In genomic region chr19:46131485-46132143, GRCh38 we compare ENCODE assay signal across 22 cellular contexts. TPM values are rescaled to one million over a fixed set of nuclear protein-coding genes. Genes with fewer than 3 reads are reported as not detected.
DNase-seq lines count a peak whose midpoint lies in the region; ATAC-seq and TF ChIP-seq lines count a peak whose summit lies in the region.
"Had no signal": no experiment of that assay in that cellular context is flagged by ENCODE, and none has a peak within 500 bp of the region (broad histone marks: within the 10 kb centered on the region; RNA-seq: fewer than 3 reads in every experiment).

No MANE protein-coding gene starts in this region.

- H3K4me1 ChIP-seq in iPS-15b (ENCODE audit: control insufficient read depth, insufficient read depth, low read length), result peaks cover 12% of the 10 kb centered on the region

- DNase-seq in H7 (no peak), progenitor cell of endocrine pancreas (ENCODE audit: low spot score, unreplicated experiment) (no peak), kidney tubule cell (ENCODE audit: low spot score) (no peak), immature natural killer cell (no peak)
- DNase-seq in stimulated activated effector memory CD8-positive, alpha-beta T cell treated with anti-CD3 and anti-CD28 coated beads, Interleukin-12 subunit alpha, Interleukin-12 subunit beta, amount 100 ng/mL, for 72 hours (ENCODE audit: low spot score in 2 of 2), result no peak
- DNase-seq: activated CD4-positive, alpha-beta memory T cell treated with anti-CD3 and anti-CD28 coated beads for 36 hours; activated naive CD8-positive, alpha-beta T cell treated with anti-CD3 and anti-CD28 coated beads for 36 hours; activated T-cell treated with anti-CD3 and anti-CD28 coated beads, Interleukin-2, amount 50 U/mL, for 72 hours; effector CD4-positive, alpha-beta T cell; left ventricle myocardium inferior; natural killer cell; NCI-H187; stimulated activated naive CD8-positive, alpha-beta T cell treated with anti-CD3 and anti-CD28 coated beads, Interleukin-15, amount 100 ng/mL, for 72 hours had no signal

- TF ChIP-seq CTCF in brain (conservative IDR thresholded peaks at IDR 0.05), result no peak
- no peak for TF ChIP-seq CTCF in progenitor cell of endocrine pancreas (IDR thresholded peaks at IDR 0.05; ENCODE audit: unreplicated experiment)

- H3K4me3 ChIP-seq in H7 (ENCODE audit: insufficient read depth, low read depth, low read length), result peak overlapping the region; percentile 41; the same call in 1 of the 2 replicates
- peak overlapping the region; percentile 51 for H3K4me3 ChIP-seq in iPS-15b (ENCODE audit: low read depth, low read length)
- H3K4me3 ChIP-seq: left ventricle myocardium inferior had no signal

- H3K4me3 Mint-ChIP-seq in brain, result peak overlapping the region in 4 of 5 experiments; percentile 65 to 81 (median 76)
- H3K4me3 Mint-ChIP-seq in progenitor cell of endocrine pancreas (ENCODE audit: low read depth), result peak overlapping the region; percentile 72
- H3K4me3 Mint-ChIP-seq in immature natural killer cell, result no peak overlapping the region
- no peak overlapping the region for H3K4me3 Mint-ChIP-seq in stimulated activated effector memory CD8-positive, alpha-beta T cell treated with anti-CD3 and anti-CD28 coated beads, Interleukin-12 subunit alpha, Interleukin-12 subunit beta, amount 100 ng/mL, for 72 hours
- H3K4me3 Mint-ChIP-seq: activated CD4-positive, alpha-beta memory T cell treated with anti-CD3 and anti-CD28 coated beads for 36 hours; activated naive CD8-positive, alpha-beta T cell treated with anti-CD3 and anti-CD28 coated beads for 36 hours; activated T-cell treated with anti-CD3 and anti-CD28 coated beads, Interleukin-2, amount 50 U/mL, for 72 hours; natural killer cell; stimulated activated naive CD8-positive, alpha-beta T cell treated with anti-CD3 and anti-CD28 coated beads, Interleukin-15, amount 100 ng/mL, for 72 hours had no signal

- H3K9ac ChIP-seq in iPS-15b (ENCODE audit: low read depth, low read length), result peak overlapping the region; percentile 88

- no peaks in the 10 kb centered on the region for H3K9me3 ChIP-seq in iPS-15b (ENCODE audit: control insufficient read depth, insufficient read depth, low read length)
- H3K9me3 ChIP-seq: left ventricle myocardium inferior had no signal

- H3K36me3 Mint-ChIP-seq in brain (no peaks in the 10 kb centered on the region), progenitor cell of endocrine pancreas (ENCODE audit: insufficient read depth) (peaks cover 7% of the 10 kb centered on the region), immature natural killer cell (no peaks in the 10 kb centered on the region)
- H3K36me3 Mint-ChIP-seq in stimulated activated effector memory CD8-positive, alpha-beta T cell treated with anti-CD3 and anti-CD28 coated beads, Interleukin-12 subunit alpha, Interleukin-12 subunit beta, amount 100 ng/mL, for 72 hours, result no peaks in the 10 kb centered on the region
- H3K36me3 Mint-ChIP-seq: activated CD4-positive, alpha-beta memory T cell treated with anti-CD3 and anti-CD28 coated beads for 36 hours; activated naive CD8-positive, alpha-beta T cell treated with anti-CD3 and anti-CD28 coated beads for 36 hours; natural killer cell had no signal

- no peak for ATAC-seq in HG03025 (IDR thresholded peaks at IDR 0.05; ENCODE audit: low FRiP score, unreplicated experiment)
- no peak for ATAC-seq in stimulated activated effector memory CD8-positive, alpha-beta T cell treated with anti-CD3 and anti-CD28 coated beads, Interleukin-12 subunit alpha, Interleukin-12 subunit beta, amount 100 ng/mL, for 72 hours
- ATAC-seq: activated T-cell treated with anti-CD3 and anti-CD28 coated beads, Interleukin-2, amount 50 U/mL, for 72 hours; foreskin keratinocyte; natural killer cell; stimulated activated naive CD8-positive, alpha-beta T cell treated with anti-CD3 and anti-CD28 coated beads, Interleukin-15, amount 100 ng/mL, for 72 hours had no signal

- peaks cover 9% of the 10 kb centered on the region for H3K27me3 Mint-ChIP-seq in brain
- peaks cover 3% of the 10 kb centered on the region for H3K27me3 Mint-ChIP-seq in progenitor cell of endocrine pancreas
- H3K27me3 Mint-ChIP-seq in immature natural killer cell (ENCODE audit: low read depth in 3 of 3), result peaks cover 8 to 12% (median 10%) of the 10 kb centered on the region in 3 donors

- no peaks in the 10 kb centered on the region for H3K27me3 ChIP-seq in H7 (ENCODE audit: control insufficient read depth, insufficient read depth, low read length)
- no peaks in the 10 kb centered on the region for H3K27me3 ChIP-seq in iPS-15b (ENCODE audit: control insufficient read depth, insufficient read depth, low read length)
- H3K27me3 ChIP-seq: foreskin keratinocyte had no signal

- no peaks in the 10 kb centered on the region for H3K36me3 ChIP-seq in H7 (replicated peaks; ENCODE audit: control insufficient read depth, insufficient read depth, low read length)
- no peaks in the 10 kb centered on the region for H3K36me3 ChIP-seq in iPS-15b (ENCODE audit: control insufficient read depth, insufficient read depth, low read length)
- H3K36me3 ChIP-seq: left ventricle myocardium inferior had no signal

- H3K4me1 Mint-ChIP-seq in brain, result peaks cover 49% of the 10 kb centered on the region
- H3K4me1 Mint-ChIP-seq in progenitor cell of endocrine pancreas (ENCODE audit: low read depth), result peaks cover 23% of the 10 kb centered on the region
- H3K4me1 Mint-ChIP-seq in immature natural killer cell, result no peaks in the 10 kb centered on the region
- H3K4me1 Mint-ChIP-seq in stimulated activated effector memory CD8-positive, alpha-beta T cell treated with anti-CD3 and anti-CD28 coated beads, Interleukin-12 subunit alpha, Interleukin-12 subunit beta, amount 100 ng/mL, for 72 hours, result no peaks in the 10 kb centered on the region
- H3K4me1 Mint-ChIP-seq: activated naive CD8-positive, alpha-beta T cell treated with anti-CD3 and anti-CD28 coated beads for 36 hours; natural killer cell; stimulated activated naive CD8-positive, alpha-beta T cell treated with anti-CD3 and anti-CD28 coated beads, Interleukin-15, amount 100 ng/mL, for 72 hours had no signal

- H3K27ac Mint-ChIP-seq in brain (peak overlapping the region in 4 of 5 experiments; percentile 97 to 99 (median 98)), progenitor cell of endocrine pancreas (peak overlapping the region; percentile 99), immature natural killer cell (no peak overlapping the region)
- no peak overlapping the region for H3K27ac Mint-ChIP-seq in stimulated activated effector memory CD8-positive, alpha-beta T cell treated with anti-CD3 and anti-CD28 coated beads, Interleukin-12 subunit alpha, Interleukin-12 subunit beta, amount 100 ng/mL, for 72 hours
- H3K27ac Mint-ChIP-seq: activated CD4-positive, alpha-beta memory T cell treated with anti-CD3 and anti-CD28 coated beads for 36 hours; activated naive CD8-positive, alpha-beta T cell treated with anti-CD3 and anti-CD28 coated beads for 36 hours; activated T-cell treated with anti-CD3 and anti-CD28 coated beads, Interleukin-2, amount 50 U/mL, for 72 hours; natural killer cell; stimulated activated naive CD8-positive, alpha-beta T cell treated with anti-CD3 and anti-CD28 coated beads, Interleukin-15, amount 100 ng/mL, for 72 hours had no signal

- H3K9me3 Mint-ChIP-seq in brain (peaks cover 4 to 18% (median 16%) of the 10 kb centered on the region in 5 experiments), progenitor cell of endocrine pancreas (ENCODE audit: low read depth) (peaks cover 24% of the 10 kb centered on the region), immature natural killer cell (no peaks in the 10 kb centered on the region)
- H3K9me3 Mint-ChIP-seq in stimulated activated effector memory CD8-positive, alpha-beta T cell treated with anti-CD3 and anti-CD28 coated beads, Interleukin-12 subunit alpha, Interleukin-12 subunit beta, amount 100 ng/mL, for 72 hours, result no peaks in the 10 kb centered on the region
- H3K9me3 Mint-ChIP-seq: activated CD4-positive, alpha-beta memory T cell treated with anti-CD3 and anti-CD28 coated beads for 36 hours; activated naive CD8-positive, alpha-beta T cell treated with anti-CD3 and anti-CD28 coated beads for 36 hours; activated T-cell treated with anti-CD3 and anti-CD28 coated beads, Interleukin-2, amount 50 U/mL, for 72 hours; natural killer cell; stimulated activated naive CD8-positive, alpha-beta T cell treated with anti-CD3 and anti-CD28 coated beads, Interleukin-15, amount 100 ng/mL, for 72 hours had no signal

RNA-seq across cellular contexts. Expression of gene IGFL3, which starts 7.1 kb away (rescaled TPM):
- not detected in 2 replicates for total RNA-seq in H7 (2014; rRNA removed; shearing (Covaris generic))
- polyA plus RNA-seq in brain (ENCODE audit: insufficient read depth, low read depth, low replicate concordance) (not detected), immature natural killer cell (not detected)
- not detected in 2 replicates for total RNA-seq in progenitor cell of endocrine pancreas
- total RNA-seq: activated CD4-positive, alpha-beta memory T cell treated with anti-CD3 and anti-CD28 coated beads for 36 hours; activated naive CD8-positive, alpha-beta T cell treated with anti-CD3 and anti-CD28 coated beads for 36 hours; activated T-cell treated with anti-CD3 and anti-CD28 coated beads, Interleukin-2, amount 50 U/mL, for 72 hours; cardiac septum; Daoy; left ventricle myocardium inferior; natural killer cell; renal cortical epithelial cell; RPMI7951; urinary bladder had no signal
- polyA plus RNA-seq: urinary bladder had no signal

RNA-seq across cellular contexts. Expression of gene IGFL2, which starts 16.4 kb away (rescaled TPM):
- total RNA-seq in H7 (2014; rRNA removed; shearing (Covaris generic)), result 0.17 TPM in 1 of 2 replicates, not detected in the other
- polyA plus RNA-seq in brain (ENCODE audit: insufficient read depth, low read depth, low replicate concordance) (not detected), immature natural killer cell (not detected)
- total RNA-seq in progenitor cell of endocrine pancreas, result not detected in 2 replicates
- total RNA-seq: activated CD4-positive, alpha-beta memory T cell treated with anti-CD3 and anti-CD28 coated beads for 36 hours; activated naive CD8-positive, alpha-beta T cell treated with anti-CD3 and anti-CD28 coated beads for 36 hours; activated T-cell treated with anti-CD3 and anti-CD28 coated beads, Interleukin-2, amount 50 U/mL, for 72 hours; cardiac septum; Daoy; left ventricle myocardium inferior; natural killer cell; renal cortical epithelial cell; RPMI7951; urinary bladder had no signal
- polyA plus RNA-seq: urinary bladder had no signal

Comparison
In these comparisons a context has a peak if more than half of its experiments do, and no peak if none do; other contexts are left out.
1. H3K27ac Mint-ChIP-seq: peak in brain (4 of 5) and progenitor cell of endocrine pancreas (single experiment); none in immature natural killer cell (0 of 6) and stimulated activated effector memory CD8-positive, alpha-beta T cell treated with anti-CD3 and anti-CD28 coated beads, Interleukin-12 subunit alpha, Interleukin-12 subunit beta, amount 100 ng/mL, for 72 hours (single experiment).
2. H3K4me3 Mint-ChIP-seq: peak in brain (4 of 5) and progenitor cell of endocrine pancreas (single experiment); none in immature natural killer cell (0 of 5) and stimulated activated effector memory CD8-positive, alpha-beta T cell treated with anti-CD3 and anti-CD28 coated beads, Interleukin-12 subunit alpha, Interleukin-12 subunit beta, amount 100 ng/mL, for 72 hours (single experiment).